ENCODE assay signal across 23 cellular contexts in genomic region chr5:135714126-135714894, GRCh38.
A peak's percentile ranks its signal among the peaks of the same experiment; 100 is the strongest.
DNase-seq lines count a peak whose midpoint lies in the region; ATAC-seq and TF ChIP-seq lines count a peak whose summit lies in the region.
"Had no signal": no experiment of that assay in that cellular context is flagged by ENCODE, and none has a peak within 500 bp of the region (broad histone marks: within the 10 kb centered on the region; RNA-seq: fewer than 3 reads in every experiment).

No MANE protein-coding gene starts in this region.

- in situ Hi-C loops in brain microvascular endothelial cell (cut with HindIII; ENCODE audit: low pct_ligation_motif_present, low sequenced_read_pairs) = no loop called here

- peaks cover 3% of the 10 kb centered on the region for H3K27me3 Mint-ChIP-seq in activated T-helper 2 cell treated with anti-CD3 and anti-CD28 coated beads, Interferon-gamma antibody, Interleukin-2, Interleukin-4, amounts not matched to agents 10 μg/mL and 5 μg/mL and 100 μg/mL, durations not matched to agents 14 hours and 24 hours and 36 hours (ENCODE audit: low read depth)

- H3K79me1 ChIP-seq in mesenchymal stem cell (replicated peaks; ENCODE audit: low read length, poor library complexity, severe bottlenecking) = no peaks in the 10 kb centered on the region

- peak overlapping the region in 1 of 2 experiments; percentile 69 for H3K14ac ChIP-seq in mesenchymal stem cell (ENCODE audit: low read length in 2 of 2)

- H4K91ac ChIP-seq in mesenchymal stem cell (ENCODE audit: low read length) = no peak overlapping the region

- no peaks in the 10 kb centered on the region for H3K9me3 Mint-ChIP-seq in activated T-helper 2 cell treated with anti-CD3 and anti-CD28 coated beads, Interferon-gamma antibody, Interleukin-2, Interleukin-4, amounts not matched to agents 10 μg/mL and 5 μg/mL and 100 μg/mL, durations not matched to agents 14 hours and 24 hours and 36 hours
- H3K9me3 Mint-ChIP-seq: T-helper 1 cell treated with Interleukin-12 subunit alpha and Interleukin-12 subunit beta and Interleukin-4 antibody, amounts not matched to agents 30 μg/mL and 1 μg/mL, for 36 hours had no signal

- H3K27me3 ChIP-seq in brain microvascular endothelial cell (replicated peaks) = peaks cover 5% of the 10 kb centered on the region
- peaks cover 51 to 70% of the 10 kb centered on the region in 2 experiments for H3K27me3 ChIP-seq in mesenchymal stem cell (ENCODE audit: control insufficient read depth in 1 of 2, insufficient read depth in 1 of 2, low read length in 2 of 2)
- H3K27me3 ChIP-seq: breast epithelium, foreskin keratinocyte, ovary, right atrium auricular region, testis had no signal

- no peak overlapping the region for H3K4ac ChIP-seq in mesenchymal stem cell (ENCODE audit: low read depth in 1 of 2, low read length in 2 of 2)

- no peaks in the 10 kb centered on the region for H3K36me3 Mint-ChIP-seq in activated T-helper 2 cell treated with anti-CD3 and anti-CD28 coated beads, Interferon-gamma antibody, Interleukin-2, Interleukin-4, amounts not matched to agents 10 μg/mL and 5 μg/mL and 100 μg/mL, durations not matched to agents 14 hours and 24 hours and 36 hours (ENCODE audit: low read depth)
- H3K36me3 Mint-ChIP-seq: naive B cell had no signal

- H2AK5ac ChIP-seq in mesenchymal stem cell (ENCODE audit: low read length, severe bottlenecking) = no peak overlapping the region

- no peak overlapping the region for H3K27ac Mint-ChIP-seq in activated T-helper 2 cell treated with anti-CD3 and anti-CD28 coated beads, Interferon-gamma antibody, Interleukin-2, Interleukin-4, amounts not matched to agents 10 μg/mL and 5 μg/mL and 100 μg/mL, durations not matched to agents 14 hours and 24 hours and 36 hours
- H3K27ac Mint-ChIP-seq: T-helper 1 cell treated with Interleukin-12 subunit alpha and Interleukin-12 subunit beta and Interleukin-4 antibody, amounts not matched to agents 30 μg/mL and 1 μg/mL, for 36 hours had no signal

- DNase-seq in AG10803 (ENCODE audit: low read depth) (peak; percentile 81), H4 (ENCODE audit: low spot score) (peak; percentile 88), brain microvascular endothelial cell (peak; percentile 2), mesenchymal stem cell (peak; percentile 41), NCI-H1105 (lab: John Stamatoyannopoulos, UW) (no peak)
- DNase-seq in activated T-helper 2 cell treated with anti-CD3 and anti-CD28 coated beads, Interferon-gamma antibody, Interleukin-2, Interleukin-4, amounts not matched to agents 10 μg/mL and 5 μg/mL and 100 μg/mL, durations not matched to agents 14 hours and 24 hours and 36 hours (ENCODE audit: low spot score) = no peak
- no peak for DNase-seq in stimulated activated CD4-positive, alpha-beta T cell treated with anti-CD3 and anti-CD28 coated beads, Interleukin-4, amount 100 ng/mL, for 24 hours
- DNase-seq: activated CD4-positive, alpha-beta T cell treated with anti-CD3 and anti-CD28 coated beads, Interleukin-2, amount 50 U/mL, for 1 hour; activated CD8-positive, alpha-beta memory T cell treated with anti-CD3 and anti-CD28 coated beads, Interleukin-2, amount 50 U/mL, for 4 hours; foreskin keratinocyte; hippocampal formation; naive B cell; NCI-H1436 treated with DMSO at 0.1 percent for 48 hours; ovary; PC-3; SIG-M5; stimulated activated CD4-positive, alpha-beta T cell treated with anti-CD3 and anti-CD28 coated beads, Interleukin-15, amount 100 ng/mL, for 24 hours; testis had no signal

- no peak overlapping the region for H2BK5ac ChIP-seq in mesenchymal stem cell (ENCODE audit: low read depth, low read length, poor library complexity, severe bottlenecking)

- H3K27ac ChIP-seq in brain microvascular endothelial cell (no peak overlapping the region), mesenchymal stem cell (ENCODE audit: low read length, poor library complexity, severe bottlenecking) (no peak overlapping the region)
- H3K27ac ChIP-seq: breast epithelium, foreskin keratinocyte, ovary, right atrium auricular region, testis had no signal

- no peak overlapping the region for H4K8ac ChIP-seq in mesenchymal stem cell (ENCODE audit: low read length)

- 35% methylated on average over 10 of the region's 10 CpGs for WGBS in mesenchymal stem cell

- intact Hi-C loops in activated T-helper 2 cell treated with anti-CD3 and anti-CD28 coated beads, Interferon-gamma antibody, Interleukin-2, Interleukin-4, amounts not matched to agents 10 μg/mL and 5 μg/mL and 100 μg/mL, durations not matched to agents 14 hours and 24 hours and 36 hours (cut with micrococcal nuclease) = no loop called here

- no peak overlapping the region for H2BK120ac ChIP-seq in mesenchymal stem cell (ENCODE audit: low read depth, low read length)

- no peak overlapping the region for H2AFZ ChIP-seq in mesenchymal stem cell (ENCODE audit: low read depth, low read length)

- no peak overlapping the region for H3K4me3 Mint-ChIP-seq in activated T-helper 2 cell treated with anti-CD3 and anti-CD28 coated beads, Interferon-gamma antibody, Interleukin-2, Interleukin-4, amounts not matched to agents 10 μg/mL and 5 μg/mL and 100 μg/mL, durations not matched to agents 14 hours and 24 hours and 36 hours (ENCODE audit: low read depth)
- H3K4me3 Mint-ChIP-seq: naive B cell; T-helper 1 cell treated with Interleukin-12 subunit alpha and Interleukin-12 subunit beta and Interleukin-4 antibody, amounts not matched to agents 30 μg/mL and 1 μg/mL, for 36 hours had no signal

- H3K36me3 ChIP-seq in brain microvascular endothelial cell (replicated peaks) (no peaks in the 10 kb centered on the region), mesenchymal stem cell (ENCODE audit: control insufficient read depth in 1 of 2, insufficient read depth in 2 of 2, low read depth in 1 of 2, low read length in 2 of 2) (no peaks in the 10 kb centered on the region)
- H3K36me3 ChIP-seq: breast epithelium, ovary, right atrium auricular region had no signal

- H3K9ac ChIP-seq in mesenchymal stem cell (ENCODE audit: low read length) = no peak overlapping the region

- H3K9me3 ChIP-seq in mesenchymal stem cell (ENCODE audit: control insufficient read depth, low read length) = no peaks in the 10 kb centered on the region
- H3K9me3 ChIP-seq: breast epithelium, ovary, right atrium auricular region, testis had no signal

- H3K4me1 ChIP-seq in mesenchymal stem cell (ENCODE audit: control insufficient read depth, insufficient read depth, low read depth, low read length) = peaks cover 9% of the 10 kb centered on the region
- H3K4me1 ChIP-seq: breast epithelium, right atrium auricular region had no signal

- TF ChIP-seq CTCF in AG10803 (conservative IDR thresholded peaks at IDR 0.05; ENCODE audit: low read length) (no peak), brain microvascular endothelial cell (IDR thresholded peaks at IDR 0.05; ENCODE audit: low read depth, low read length, missing control alignments) (no peak)

- no peaks in the 10 kb centered on the region for H3K4me1 Mint-ChIP-seq in activated T-helper 2 cell treated with anti-CD3 and anti-CD28 coated beads, Interferon-gamma antibody, Interleukin-2, Interleukin-4, amounts not matched to agents 10 μg/mL and 5 μg/mL and 100 μg/mL, durations not matched to agents 14 hours and 24 hours and 36 hours (ENCODE audit: low read depth)
- H3K4me1 Mint-ChIP-seq: naive B cell had no signal

- no peak overlapping the region for H3K4me3 ChIP-seq in AG10803 (ENCODE audit: low read length)
- H3K4me3 ChIP-seq in brain microvascular endothelial cell (ENCODE audit: low read depth, low read length) = no peak overlapping the region
- no peak overlapping the region for H3K4me3 ChIP-seq in mesenchymal stem cell (ENCODE audit: insufficient read depth in 1 of 2, low read depth in 1 of 2, low read length in 2 of 2)
- H3K4me3 ChIP-seq: breast epithelium, lung, ovary, right atrium auricular region, testis had no signal

- no peak for ATAC-seq in HG03457 (IDR thresholded peaks at IDR 0.05; ENCODE audit: unreplicated experiment)
- ATAC-seq: PC-3 had no signal

- H3K18ac ChIP-seq in mesenchymal stem cell (ENCODE audit: low read depth in 1 of 2, low read length in 2 of 2) = no peak overlapping the region

- no peak overlapping the region for H3K23ac ChIP-seq in mesenchymal stem cell (ENCODE audit: low read length in 2 of 2)

- no peak overlapping the region for H3K4me2 ChIP-seq in mesenchymal stem cell (ENCODE audit: low read length, poor library complexity, severe bottlenecking)

- no peak overlapping the region for H2BK15ac ChIP-seq in mesenchymal stem cell (ENCODE audit: low read depth, poor library complexity, severe bottlenecking)

- no peak overlapping the region for H2BK12ac ChIP-seq in mesenchymal stem cell (ENCODE audit: low read length in 2 of 2)

Comparison
In these comparisons a context has a peak if more than half of its experiments do, and no peak if none do; other contexts are left out.
1. DNase-seq: peak in AG10803 (single experiment), H4 (single experiment), brain microvascular endothelial cell (single experiment) and mesenchymal stem cell (single experiment); none in activated T-helper 2 cell treated with anti-CD3 and anti-CD28 coated beads, Interferon-gamma antibody, Interleukin-2, Interleukin-4, amounts not matched to agents 10 μg/mL and 5 μg/mL and 100 μg/mL, durations not matched to agents 14 hours and 24 hours and 36 hours (single experiment), NCI-H1105 (single experiment) and stimulated activated CD4-positive, alpha-beta T cell treated with anti-CD3 and anti-CD28 coated beads, Interleukin-4, amount 100 ng/mL, for 24 hours (single experiment).